ENCODE assay signal across 23 cellular contexts in the genomic region with DNA sequence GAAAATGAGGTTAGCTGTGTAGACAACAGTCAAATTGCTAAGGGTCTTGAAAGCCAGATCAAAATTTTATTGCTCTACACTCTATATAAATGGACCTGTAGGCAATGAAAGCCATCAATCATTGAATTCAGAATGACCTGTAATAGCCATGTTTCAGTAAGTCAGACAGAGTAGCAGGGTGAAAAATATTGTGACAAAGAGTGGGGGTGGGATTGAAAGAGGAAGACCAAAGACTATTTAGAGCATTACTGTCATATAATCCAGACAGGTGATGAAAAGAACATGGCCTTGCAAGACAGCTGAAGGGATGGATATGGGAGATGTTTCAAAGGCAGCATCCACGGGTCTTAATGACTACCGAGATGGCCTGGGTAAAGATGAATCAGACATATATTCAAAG.
"Had no signal": no experiment of that assay in that cellular context is flagged by ENCODE, and none has a peak within 500 bp of the region (broad histone marks: within the 10 kb centered on the region; RNA-seq: fewer than 3 reads in every experiment).

No MANE protein-coding gene starts in this region.

- H3K27me3 Mint-ChIP-seq: dendritic cell treated with granulocyte-macrophage colony-stimulating factor and Interleukin-4, amounts not matched to agents 40 ng/mL and 50 ng/mL, for 4 days; natural killer cell treated with Interleukin-12 subunit alpha and Interleukin-12 subunit beta and Interleukin-15 and Interleukin-18, amount 100 ng/mL, for 72 hours; stimulated activated memory B cell treated with anti-CD40 and anti-IgM and Interleukin-4, amounts not matched to agents 10 μg/mL and 1 μg/mL and 100 μg/mL, for 72 hours; type B pancreatic cell had no signal

- ATAC-seq: esophagus mucosa; gastrocnemius medialis; left cardiac atrium; left lung; sciatic nerve; stimulated activated memory B cell treated with anti-CD40 and anti-IgM and Interleukin-4, amounts not matched to agents 10 μg/mL and 1 μg/mL and 100 μg/mL, for 72 hours had no signal

- DNase-seq: central memory CD4-positive, alpha-beta T cell; colonic mucosa; effector CD8-positive, alpha-beta T cell; endodermal cell; foreskin fibroblast; gastrocnemius medialis; head of caudate nucleus; left cardiac atrium; left lung; mesendoderm; midbrain; stimulated activated CD4-positive, alpha-beta T cell treated with anti-CD3 and anti-CD28 coated beads, Interleukin-4, amount 100 ng/mL, for 4 hours; substantia nigra; testis; tibial artery had no signal

- H3K4me3 Mint-ChIP-seq: dendritic cell treated with granulocyte-macrophage colony-stimulating factor and Interleukin-4, amounts not matched to agents 40 ng/mL and 50 ng/mL, for 4 days; endodermal cell; natural killer cell treated with Interleukin-12 subunit alpha and Interleukin-12 subunit beta and Interleukin-15 and Interleukin-18, amount 100 ng/mL, for 72 hours; neural progenitor cell; stimulated activated memory B cell treated with anti-CD40 and anti-IgM and Interleukin-4, amounts not matched to agents 10 μg/mL and 1 μg/mL and 100 μg/mL, for 72 hours; type B pancreatic cell had no signal

- FAIRE-seq: islet of Langerhans had no signal

- H3K27ac Mint-ChIP-seq: dendritic cell treated with granulocyte-macrophage colony-stimulating factor and Interleukin-4, amounts not matched to agents 40 ng/mL and 50 ng/mL, for 4 days; endodermal cell; natural killer cell treated with Interleukin-12 subunit alpha and Interleukin-12 subunit beta and Interleukin-15 and Interleukin-18, amount 100 ng/mL, for 72 hours; neural progenitor cell; type B pancreatic cell had no signal

- H3K4me1 Mint-ChIP-seq: neural progenitor cell had no signal

- H3K9me3 Mint-ChIP-seq: dendritic cell treated with granulocyte-macrophage colony-stimulating factor and Interleukin-4, amounts not matched to agents 40 ng/mL and 50 ng/mL, for 4 days; endodermal cell; natural killer cell treated with Interleukin-12 subunit alpha and Interleukin-12 subunit beta and Interleukin-15 and Interleukin-18, amount 100 ng/mL, for 72 hours had no signal
